ENCODE assay signal across 18 cellular contexts in the genomic region with DNA sequence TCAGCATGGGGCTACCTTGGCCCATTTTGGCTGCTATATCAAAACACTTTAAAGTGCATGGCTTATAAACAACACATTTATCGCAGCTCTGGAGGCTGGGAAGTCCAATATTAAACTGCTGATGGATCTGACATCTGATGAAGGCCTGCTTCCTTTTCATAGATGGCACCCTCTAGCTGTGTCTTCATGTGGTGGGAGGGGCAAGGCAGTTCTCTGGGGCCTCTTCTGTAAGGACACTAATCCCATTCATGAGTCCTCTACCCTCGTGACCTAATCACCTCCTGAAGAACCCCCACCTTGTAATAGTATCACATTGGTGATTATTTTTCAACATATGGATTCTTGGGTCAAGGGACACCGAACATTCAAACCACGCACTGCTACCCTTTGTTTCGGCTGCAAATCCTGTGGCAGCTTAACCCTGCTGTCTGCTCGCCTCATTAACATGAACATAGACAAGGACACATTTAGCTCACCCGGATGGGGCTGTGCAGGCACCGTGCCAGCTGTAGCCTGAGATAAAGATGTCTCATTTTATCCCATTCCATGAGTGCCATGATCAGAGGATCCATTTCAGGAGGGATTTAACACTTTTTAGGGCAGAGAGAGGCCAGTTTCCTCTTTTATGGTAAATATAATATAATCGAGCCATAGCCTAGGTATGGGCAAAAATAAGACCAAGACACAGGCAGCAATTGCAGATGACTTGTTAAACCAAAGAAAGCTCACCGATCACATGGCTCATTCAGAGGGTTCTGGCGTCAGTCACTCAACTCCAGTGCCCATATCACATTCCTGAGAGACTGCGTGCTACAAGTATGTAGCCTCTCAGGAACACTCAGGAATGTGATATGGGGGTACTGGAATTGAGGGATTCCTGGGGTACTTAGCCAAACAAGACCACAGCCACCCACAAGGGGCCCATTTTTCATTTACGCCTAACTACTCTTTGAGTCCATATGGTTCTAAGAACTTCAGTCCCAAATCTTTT.
"Had no signal": no experiment of that assay in that cellular context is flagged by ENCODE, and none has a peak within 500 bp of the region (broad histone marks: within the 10 kb centered on the region; RNA-seq: fewer than 3 reads in every experiment).

No MANE protein-coding gene starts in this region.

- ATAC-seq: gastroesophageal sphincter; mucosa of descending colon; natural killer cell; right lobe of liver; stimulated activated naive B cell treated with anti-CD40 and anti-IgM and Interleukin-4, amounts not matched to agents 10 μg/mL and 1 μg/mL and 100 μg/mL, for 72 hours; T-cell had no signal

- DNase-seq: activated CD4-positive, alpha-beta memory T cell treated with anti-CD3 and anti-CD28 coated beads for 36 hours; activated naive CD4-positive, alpha-beta T cell; central memory CD4-positive, alpha-beta T cell; effector CD8-positive, alpha-beta T cell; mucosa of descending colon; natural killer cell; right lobe of liver; stimulated activated CD4-positive, alpha-beta T cell treated with anti-CD3 and anti-CD28 coated beads, Interleukin-2, amount 100 ng/mL, for 24 hours; stimulated activated naive B cell treated with anti-CD40 and anti-IgM and Interleukin-4, amounts not matched to agents 10 μg/mL and 1 μg/mL and 100 μg/mL, for 72 hours; T-cell; T1000; upper lobe of left lung had no signal

- H3K4me1 ChIP-seq: ascending aorta, gastroesophageal sphincter, right lobe of liver, suprapubic skin, upper lobe of left lung had no signal

- H3K36me3 ChIP-seq: right lobe of liver had no signal

- H3K9me3 ChIP-seq: ascending aorta, gastroesophageal sphincter, mucosa of descending colon, right lobe of liver, suprapubic skin, upper lobe of left lung had no signal

- H3K27ac ChIP-seq: ascending aorta, coronary artery, gastroesophageal sphincter, hepatocyte, right lobe of liver, suprapubic skin, VCaP had no signal

- H3K4me3 ChIP-seq: ascending aorta, coronary artery, gastroesophageal sphincter, hepatocyte, mucosa of descending colon, right lobe of liver, suprapubic skin, upper lobe of left lung had no signal

- H3K27me3 ChIP-seq: ascending aorta, gastroesophageal sphincter, hepatocyte, right lobe of liver, suprapubic skin, upper lobe of left lung had no signal
